In the genomic region with DNA sequence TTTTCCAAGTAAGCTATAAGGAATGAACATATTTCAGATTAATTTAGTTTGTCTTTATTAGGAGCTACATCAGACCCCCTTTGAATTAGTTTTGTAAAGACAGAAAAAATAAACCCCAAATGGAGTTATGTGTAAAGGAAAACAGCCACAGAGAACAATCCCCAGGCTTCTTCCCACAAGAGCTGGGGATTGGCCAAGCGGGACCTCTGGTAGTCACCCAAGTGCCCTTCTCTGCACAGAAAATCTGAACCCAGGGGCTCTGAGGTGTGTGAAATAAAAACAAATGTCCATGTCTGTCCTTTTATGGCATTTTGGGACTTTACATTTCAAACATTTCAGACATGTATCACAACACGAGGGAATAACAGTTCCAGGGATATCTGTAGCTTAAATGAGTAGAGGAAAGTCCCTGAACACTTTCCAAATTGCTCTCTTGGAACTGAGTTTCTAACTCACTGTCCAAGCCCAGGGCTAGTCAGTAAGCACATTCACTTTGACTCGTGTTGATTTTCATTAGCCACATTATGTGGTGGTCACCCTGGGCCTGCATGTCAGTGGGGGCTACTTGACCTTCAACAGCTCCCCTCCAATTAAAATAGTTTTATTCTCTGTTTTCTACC, we compare ENCODE assay signal across 21 cellular contexts. TPM values are rescaled to one million over a fixed set of nuclear protein-coding genes. Genes with fewer than 3 reads are reported as not detected.
"Had no signal": no experiment of that assay in that cellular context is flagged by ENCODE, and none has a peak within 500 bp of the region (broad histone marks: within the 10 kb centered on the region; RNA-seq: fewer than 3 reads in every experiment).

No MANE protein-coding gene starts in this region.

- H3K4me3 ChIP-seq: lung, thoracic aorta had no signal

- H3K9me3 ChIP-seq: thoracic aorta had no signal

- DNase-seq: activated B cell treated with CpG ODN at 0.5 μM for 24 hours; activated CD4-positive, alpha-beta memory T cell treated with anti-CD3 and anti-CD28 coated beads for 36 hours; activated CD4-positive, alpha-beta T cell treated with anti-CD3 and anti-CD28 coated beads for 4 hours; activated naive CD4-positive, alpha-beta T cell; activated T-cell treated with anti-CD3 and anti-CD28 coated beads, Interleukin-2, amount 50 U/mL, for 1 hour; cerebellar nuclear complex; effector CD4-positive, alpha-beta T cell; hippocampal formation; left colon; small intestine; stimulated activated CD4-positive, alpha-beta T cell treated with anti-CD3 and anti-CD28 coated beads, Interleukin-15, amount 100 ng/mL, for 24 hours; stimulated activated CD4-positive, alpha-beta T cell treated with anti-CD3 and anti-CD28 coated beads, Interleukin-2, amount 100 ng/mL, for 48 hours; T-cell; T-helper 9 cell had no signal

- H3K36me3 Mint-ChIP-seq: activated CD4-positive, alpha-beta memory T cell treated with anti-CD3 and anti-CD28 coated beads for 36 hours; mesothelial cell of epicardium; T-cell had no signal

- H3K4me3 Mint-ChIP-seq: activated B cell treated with CpG ODN at 0.5 μM for 24 hours; activated CD4-positive, alpha-beta memory T cell treated with anti-CD3 and anti-CD28 coated beads for 36 hours; activated T-helper 17 cell treated with anti-CD3 and anti-CD28 coated beads, Interleukin-2, amount 50 U/mL, for 72 hours; mesothelial cell of epicardium; nephron; T-cell had no signal

- H3K27ac ChIP-seq: thoracic aorta had no signal

- H3K9me3 Mint-ChIP-seq: activated B cell treated with CpG ODN at 0.5 μM for 24 hours; activated CD4-positive, alpha-beta memory T cell treated with anti-CD3 and anti-CD28 coated beads for 36 hours; activated T-helper 17 cell treated with anti-CD3 and anti-CD28 coated beads, Interleukin-2, amount 50 U/mL, for 72 hours; mesothelial cell of epicardium; nephron; T-cell had no signal

- H3K27ac Mint-ChIP-seq: activated B cell treated with CpG ODN at 0.5 μM for 24 hours; activated CD4-positive, alpha-beta memory T cell treated with anti-CD3 and anti-CD28 coated beads for 36 hours; activated T-helper 17 cell treated with anti-CD3 and anti-CD28 coated beads, Interleukin-2, amount 50 U/mL, for 72 hours; mesothelial cell of epicardium; nephron; T-cell had no signal

- H3K4me1 Mint-ChIP-seq: activated B cell treated with CpG ODN at 0.5 μM for 24 hours; activated T-helper 17 cell treated with anti-CD3 and anti-CD28 coated beads, Interleukin-2, amount 50 U/mL, for 72 hours; T-cell had no signal

- H3K36me3 ChIP-seq: thoracic aorta had no signal

RNA-seq across cellular contexts. Expression of gene DPT, which starts 22.5 kb away (rescaled TPM):
- total RNA-seq: activated B cell treated with CpG ODN at 0.5 μM for 24 hours; activated CD4-positive, alpha-beta memory T cell treated with anti-CD3 and anti-CD28 coated beads for 36 hours; activated T-helper 17 cell treated with anti-CD3 and anti-CD28 coated beads, Interleukin-2, amount 50 U/mL, for 72 hours; bronchial epithelial cell; glomerular endothelial cell; T-cell had no signal
